ENCODE assay signal across 9 cellular contexts in genomic region chr19:17205237-17206140, GRCh38. TPM values are rescaled to one million over a fixed set of nuclear protein-coding genes. Genes with fewer than 3 reads are reported as not detected.
DNase-seq lines count a peak whose midpoint lies in the region; ATAC-seq, FAIRE-seq and TF ChIP-seq lines count a peak whose summit lies in the region.
"Had no signal": no experiment of that assay in that cellular context is flagged by ENCODE, and none has a peak within 500 bp of the region (broad histone marks: within the 10 kb centered on the region; RNA-seq: fewer than 3 reads in every experiment).

No MANE protein-coding gene starts in this region.

- intact Hi-C loops in IMR-90 (cut with micrococcal nuclease) (loop anchor here (1.0 kb wide), 1 partner anchor 77 kb away; no protein-coding TSS in a partner anchor), left lung (cut with DNase I) (loop anchor here in 1 of 2 donors (10.0 kb wide), 1 partner anchor 79 kb away; the partner anchor contains the start of gene ANKLE1)

- H3K27ac ChIP-seq in IMR-90 (ENCODE audit: insufficient read depth, low read length): no peak overlapping the region
- no peak overlapping the region for H3K27ac ChIP-seq in VCaP
- no peak overlapping the region for H3K27ac ChIP-seq in left lung

- TF ChIP-seq POLR2A in IMR-90 (IDR thresholded peaks at IDR 0.05; ENCODE audit: low read depth, low read length) (no peak), H54 (IDR thresholded peaks at IDR 0.05; ENCODE audit: low read depth, low read length) (no peak)

- CTCF ChIA-PET in IMR-90 (lab: Yijun Ruan, JAX): interaction anchor here (0.6 to 1.0 kb wide), 3 partner anchors 11 to 654 kb away, joined by 3 to 4 read pairs (median 3); no protein-coding TSS in a partner anchor

- no peak overlapping the region for H3K4me2 ChIP-seq in IMR-90 (ENCODE audit: low read depth, low read length)

- no peak overlapping the region for H3K18ac ChIP-seq in IMR-90 (ENCODE audit: low read depth, low read length)

- H3K27me3 ChIP-seq in IMR-90 (ENCODE audit: control insufficient read depth, insufficient read depth, low read length): no peaks in the 10 kb centered on the region
- no peaks in the 10 kb centered on the region for H3K27me3 ChIP-seq in bronchial epithelial cell (ENCODE audit: control insufficient read depth, insufficient read depth, low read length)
- no peaks in the 10 kb centered on the region for H3K27me3 ChIP-seq in left lung

- H3K56ac ChIP-seq in IMR-90 (ENCODE audit: extremely low read depth, insufficient read depth, low read length): no peak overlapping the region

- H2BK20ac ChIP-seq in IMR-90 (ENCODE audit: low read depth, low read length): no peak overlapping the region

- peak; percentile 59 for ATAC-seq in IMR-90 (ENCODE audit: low read depth)
- ATAC-seq in left lung: peak; percentile 85
- no peak for ATAC-seq in GM18502 (IDR thresholded peaks at IDR 0.05; ENCODE audit: poor library complexity, unreplicated experiment)

- peak overlapping the region; percentile 49 for H2AFZ ChIP-seq in IMR-90 (replicated peaks; ENCODE audit: low read length, poor library complexity)

- in situ Hi-C loops in IMR-90 (cut with MboI; ENCODE audit: low sequenced_read_pairs): loop anchor here (10.0 kb wide), 1 partner anchor 79 kb away; the partner anchor contains the start of gene ANKLE1

- POLR2A ChIA-PET in IMR-90 (lab: Charles Lee; ENCODE audit: unreplicated experiment): no interaction called here

- no peak overlapping the region for H2BK15ac ChIP-seq in IMR-90 (ENCODE audit: low read depth, low read length)

- DNase-seq in COR-L47 (lab: John Stamatoyannopoulos, UW) (peak; percentile 25), IMR-90 (peak; percentile 34), bronchial epithelial cell (ENCODE audit: low read depth) (peak; percentile 35), left lung (peak in 1 of 2 donors; percentile 88), H54 (ENCODE audit: insufficient read length, low spot score) (no peak)
- DNase-seq in stimulated activated CD8-positive, alpha-beta memory T cell treated with anti-CD3 and anti-CD28 coated beads, Interleukin-12 subunit alpha, Interleukin-12 subunit beta, amount 100 ng/mL, for 1 hour (ENCODE audit: low read depth): peak; percentile 40

- no peak overlapping the region for H2AK5ac ChIP-seq in IMR-90 (ENCODE audit: low read depth, low read length)

- no peak overlapping the region for H3K4ac ChIP-seq in IMR-90 (ENCODE audit: low read depth, low read length)

- no peak overlapping the region for H4K91ac ChIP-seq in IMR-90 (ENCODE audit: insufficient read depth, low read depth, low read length)

- peak overlapping the region; percentile 24 for H2AK9ac ChIP-seq in IMR-90 (replicated peaks; ENCODE audit: low read depth, low read length, poor library complexity)

- H4K5ac ChIP-seq in IMR-90 (ENCODE audit: low read depth, low read length): no peak overlapping the region

- no peak overlapping the region for H4K8ac ChIP-seq in IMR-90 (ENCODE audit: low read depth in 2 of 2, low read length in 2 of 2)

- no TSS peak for BruUV-seq in IMR-90 (replicated peaks; lab: Mats Ljungman, UMichigan)

- H3K9ac ChIP-seq in IMR-90 (ENCODE audit: low read depth, low read length): no peak overlapping the region

- dilution Hi-C loops in IMR-90 (cut with HindIII; ENCODE audit: low sequenced_read_pairs, unreplicated experiment): no loop called here

- TF ChIP-seq RAD21 in IMR-90 (IDR thresholded peaks at IDR 0.05; ENCODE audit: low read length): peak; percentile 54

- FAIRE-seq in bronchial epithelial cell (lab: Jason Lieb, UNC): no peak
- FAIRE-seq in H54 (lab: Jason Lieb, UNC): no peak

- H3K9me3 ChIP-seq in IMR-90 (ENCODE audit: control insufficient read depth, insufficient read depth, low read length) (no peaks in the 10 kb centered on the region), left lung (no peaks in the 10 kb centered on the region)

- peaks cover 19% of the 10 kb centered on the region for H4K20me1 ChIP-seq in IMR-90 (ENCODE audit: insufficient read depth, low read length)

- H3K23ac ChIP-seq in IMR-90 (ENCODE audit: low read depth, low read length): no peak overlapping the region

- 100% methylated on average over 12 of the region's 27 CpGs; no CpG with 5 or more reads in 1 of the 2 experiments for WGBS in IMR-90 (ENCODE audit: extremely low coverage in 2 of 2, insufficient read length in 1 of 2), 2 experiments

- peaks cover 11% of the 10 kb centered on the region for H3K9me1 ChIP-seq in IMR-90 (ENCODE audit: insufficient read depth, low read length)

- H3K14ac ChIP-seq in IMR-90 (replicated peaks; ENCODE audit: low read depth, low read length): no peak overlapping the region

- H2BK120ac ChIP-seq in IMR-90 (ENCODE audit: low read depth, low read length): no peak overlapping the region

- H3K4me1 ChIP-seq in IMR-90 (ENCODE audit: control insufficient read depth, insufficient read depth, low read length) (no peaks in the 10 kb centered on the region), left lung (no peaks in the 10 kb centered on the region)

- peak; percentile 56 for TF ChIP-seq CTCF in IMR-90 (conservative IDR thresholded peaks at IDR 0.05; ENCODE audit: low read depth, low read length)
- peak; percentile 69 for TF ChIP-seq CTCF in VCaP (conservative IDR thresholded peaks at IDR 0.05)
- TF ChIP-seq CTCF in bronchial epithelial cell (IDR thresholded peaks at IDR 0.05; ENCODE audit: insufficient read depth, low read length, severe bottlenecking): peak; percentile 87
- peak; percentile 43 to 70 for TF ChIP-seq CTCF in left lung (IDR thresholded peaks at IDR 0.05)

- H2BK5ac ChIP-seq in IMR-90 (ENCODE audit: low read depth, low read length, poor library complexity, severe bottlenecking): no peak overlapping the region

- H3K4me3 ChIP-seq in IMR-90 (ENCODE audit: insufficient read depth, low read depth, low read length) (no peak overlapping the region), bronchial epithelial cell (ENCODE audit: low read depth, low read length) (no peak overlapping the region), left lung (no peak overlapping the region)

- H3K36me3 ChIP-seq in IMR-90 (ENCODE audit: control insufficient read depth, insufficient read depth, low read length) (peaks cover 82% of the 10 kb centered on the region), bronchial epithelial cell (ENCODE audit: control insufficient read depth, insufficient read depth, low read length) (peaks cover 28% of the 10 kb centered on the region), left lung (peaks cover 0 to 99% of the 10 kb centered on the region in 2 donors)

- peaks cover 6 to 31% of the 10 kb centered on the region in 2 experiments; a peak in 3 of 4 replicates for H3K79me1 ChIP-seq in IMR-90 (ENCODE audit: low read depth in 1 of 2, low read length in 2 of 2)

TF ChIP-seq in IMR-90, 13 proteins besides CTCF, POLR2A, EP300 and RAD21:
- TF ChIP-seq USF2 (IDR thresholded peaks at IDR 0.05; ENCODE audit: low read depth, low read length): no peak
- TF ChIP-seq SMC3 (IDR thresholded peaks at IDR 0.05; ENCODE audit: low read depth, low read length): peak; percentile 51
TF ChIP-seq in IMR-90: peak in this region for 1.

RNA-seq across cellular contexts. Expression of gene USE1, which starts 9.7 kb away (rescaled TPM):
- total RNA-seq in IMR-90 (2012; rRNA removed) (17.2 and 18.1 TPM in 2 replicates), bronchial epithelial cell (8.3 and 11.8 TPM in 2 replicates), left lung (10 to 100 TPM; 23.1 to 25.6 TPM)
- 24.2 and 28.7 TPM in 2 replicates for polyA plus RNA-seq in IMR-90 (2012; rRNA removed)
- 34.3 and 38.4 TPM in 2 replicates for polyA plus RNA-seq in IMR-90 (2012; cell fraction: cytosol; rRNA removed)
- polyA plus RNA-seq in IMR-90 (2012; cell fraction: nucleus; rRNA removed; ENCODE audit: low replicate concordance): 59.3 and 74.9 TPM in 2 replicates

RNA-seq across cellular contexts. Expression of gene OCEL1, which starts 20.5 kb away (rescaled TPM):
- total RNA-seq in IMR-90 (2012; rRNA removed): 0.83 and 1.1 TPM in 2 replicates
- polyA plus RNA-seq in IMR-90 (2012; rRNA removed): 5.7 and 7.2 TPM in 2 replicates
- 6.4 and 8.3 TPM in 2 replicates for polyA plus RNA-seq in IMR-90 (2012; cell fraction: cytosol; rRNA removed)
- 10.6 and 10.7 TPM in 2 replicates for polyA plus RNA-seq in IMR-90 (2012; cell fraction: nucleus; rRNA removed; ENCODE audit: low replicate concordance)
- 2.0 and 3.2 TPM in 2 replicates for total RNA-seq in bronchial epithelial cell
- total RNA-seq in left lung: 10 to 100 TPM; 35.4 to 38.0 TPM

RNA-seq across cellular contexts. Expression of gene NR2F6, which starts 40.2 kb away (rescaled TPM):
- total RNA-seq in IMR-90 (2012; rRNA removed) (8.4 and 10.0 TPM in 2 replicates), bronchial epithelial cell (93.8 and 124 TPM in 2 replicates), left lung (10 to 100 TPM; 48.7 to 56.5 TPM)
- polyA plus RNA-seq in IMR-90 (2012; rRNA removed): 20.5 and 28.5 TPM in 2 replicates
- 18.7 and 47.4 TPM in 2 replicates for polyA plus RNA-seq in IMR-90 (2012; cell fraction: cytosol; rRNA removed)
- 17.3 and 46.5 TPM in 2 replicates for polyA plus RNA-seq in IMR-90 (2012; cell fraction: nucleus; rRNA removed; ENCODE audit: low replicate concordance)

RNA-seq across cellular contexts. Expression of gene USHBP1, which starts 59.1 kb away (rescaled TPM):
- not detected in 2 replicates for total RNA-seq in IMR-90 (2012; rRNA removed)
- polyA plus RNA-seq in IMR-90 (2012; rRNA removed): not detected in 2 replicates
- polyA plus RNA-seq in IMR-90 (2012; cell fraction: cytosol; rRNA removed): not detected in 2 replicates
- polyA plus RNA-seq in IMR-90 (2012; cell fraction: nucleus; rRNA removed; ENCODE audit: low replicate concordance): 0.05 and 0.07 TPM in 2 replicates
- total RNA-seq in bronchial epithelial cell: 0.13 TPM in 1 of 2 replicates, not detected in the other
- total RNA-seq in left lung: 1 to 10 TPM; 4.8 to 9.2 TPM
- total RNA-seq: NCI-H460 had no signal
